34 cellular contexts compared by ENCODE assay signal in genomic region chr17:69305177-69305576, GRCh38.
"Had no signal": no experiment of that assay in that cellular context is flagged by ENCODE, and none has a peak within 500 bp of the region (broad histone marks: within the 10 kb centered on the region; RNA-seq: fewer than 3 reads in every experiment).

No MANE protein-coding gene starts in this region.

- H3K27me3 ChIP-seq: adrenal gland, body of pancreas, brain microvascular endothelial cell, breast epithelium had no signal

- H3K4me1 ChIP-seq: adrenal gland, body of pancreas, breast epithelium had no signal

- H3K9me3 ChIP-seq: adrenal gland, body of pancreas, breast epithelium had no signal

- FAIRE-seq: astrocyte, colon, TTC549 had no signal

- ATAC-seq: activated CD8-positive, alpha-beta T cell treated with anti-CD3 and anti-CD28 coated beads for 36 hours; activated naive CD4-positive, alpha-beta T cell treated with anti-CD3 and anti-CD28 coated beads, Interleukin-2, amount 50 U/mL, for 72 hours; activated T-cell treated with anti-CD3 and anti-CD28 coated beads, Interleukin-2, amount 50 U/mL, for 4 hours; activated T-cell treated with anti-CD3 and anti-CD28 coated beads, Interleukin-2, amount 50 U/mL, for 72 hours; activated T-helper 17 cell treated with anti-CD3 and anti-CD28 coated beads, Interleukin-2, amount 50 U/mL, for 72 hours; body of pancreas had no signal

- DNase-seq: activated B cell treated with CpG ODN at 0.5 μM for 24 hours; activated CD4-positive, alpha-beta memory T cell treated with anti-CD3 and anti-CD28 coated beads for 36 hours; activated CD4-positive, alpha-beta T cell treated with anti-CD3 and anti-CD28 coated beads for 4 hours; activated CD4-positive, alpha-beta T cell treated with anti-CD3 and anti-CD28 coated beads, Interleukin-2, amount 10 ng/mL, durations not matched to agents 24 days and 14 days; activated CD4-positive, alpha-beta T cell treated with anti-CD3 and anti-CD28 coated beads, Interleukin-2, amount 50 U/mL, for 1 hour; activated CD4-positive, alpha-beta T cell treated with anti-CD3 and anti-CD28 coated beads, Interleukin-2, amount 50 U/mL, for 4 hours; activated CD4-positive, CD25-positive, alpha-beta regulatory T cell treated with anti-CD3 and anti-CD28 coated beads, Interleukin-2, amount 50 U/mL, for 72 hours; activated CD8-positive, alpha-beta memory T cell treated with anti-CD3 and anti-CD28 coated beads, Interleukin-2, amount 50 U/mL, for 4 hours; activated CD8-positive, alpha-beta T cell treated with anti-CD3 and anti-CD28 coated beads for 36 hours; activated effector memory CD4-positive, alpha-beta T cell treated with anti-CD3 and anti-CD28 coated beads, Interleukin-2, amount 50 U/mL, for 16 hours; activated gamma-delta T cell treated with Interleukin-2 at 50 U/mL for 16 hours; activated naive CD4-positive, alpha-beta T cell; activated naive CD4-positive, alpha-beta T cell treated with anti-CD3 and anti-CD28 coated beads for 36 hours; activated naive CD4-positive, alpha-beta T cell treated with anti-CD3 and anti-CD28 coated beads, Interleukin-2, amount 50 U/mL, for 16 hours; activated naive CD8-positive, alpha-beta T cell treated with anti-CD3 and anti-CD28 coated beads for 36 hours; activated T-cell treated with anti-CD3 and anti-CD28 coated beads for 4 hours; activated T-cell treated with anti-CD3 and anti-CD28 coated beads, Interleukin-2, amount 50 U/mL, for 1 hour; activated T-cell treated with anti-CD3 and anti-CD28 coated beads, Interleukin-2, amount 50 U/mL, for 4 hours; activated T-cell treated with anti-CD3 and anti-CD28 coated beads, Interleukin-2, amount 50 U/mL, for 72 hours; adrenal gland; amniotic stem cell; aorta; body of pancreas; brain microvascular endothelial cell; central memory CD4-positive, alpha-beta T cell; T-helper 2 cell; T-helper 9 cell had no signal

- H3K27ac ChIP-seq: adrenal gland, body of pancreas, brain microvascular endothelial cell, breast epithelium, VCaP had no signal

- H3K4me3 ChIP-seq: adrenal gland, body of pancreas, breast epithelium had no signal

- H3K36me3 ChIP-seq: adrenal gland, brain microvascular endothelial cell had no signal
